ENCODE assay signal across 15 cellular contexts in the genomic region with DNA sequence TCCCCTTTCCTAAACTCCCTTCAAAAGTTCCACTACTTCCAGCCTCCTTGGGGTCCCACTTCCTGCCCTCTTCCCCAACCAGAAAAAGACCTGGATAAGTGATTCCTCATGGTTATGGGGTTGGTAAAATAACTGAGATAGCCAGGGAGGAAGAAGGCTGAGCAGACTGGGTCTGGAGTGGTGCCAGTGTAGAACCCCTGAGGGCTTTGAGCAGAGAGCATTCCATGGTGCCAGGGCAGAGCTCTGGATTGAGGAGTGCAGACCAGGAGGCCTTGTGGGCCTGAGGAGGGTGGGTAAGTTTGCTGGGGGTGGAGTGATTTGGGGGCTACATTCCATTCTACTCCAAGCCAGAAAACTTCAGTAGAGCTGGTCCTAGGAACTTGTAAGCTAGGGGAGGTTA. TPM values are rescaled to one million over a fixed set of nuclear protein-coding genes. Genes with fewer than 3 reads are reported as not detected.
DNase-seq lines count a peak whose midpoint lies in the region; ATAC-seq lines count a peak whose summit lies in the region.
"Had no signal": no experiment of that assay in that cellular context is flagged by ENCODE, and none has a peak within 500 bp of the region (broad histone marks: within the 10 kb centered on the region; RNA-seq: fewer than 3 reads in every experiment).

No MANE protein-coding gene starts in this region.

- H3K4me1 Mint-ChIP-seq in T-helper 17 cell, result peaks cover 9% of the 10 kb centered on the region
- H3K4me1 Mint-ChIP-seq in stimulated activated naive CD8-positive, alpha-beta T cell treated with anti-CD3 and anti-CD28 coated beads, Interleukin-15, amount 100 ng/mL, for 72 hours, result peaks cover 20% of the 10 kb centered on the region

- H3K27me3 Mint-ChIP-seq in T-helper 17 cell, result peaks cover 85% of the 10 kb centered on the region
- H3K27me3 Mint-ChIP-seq in stimulated activated naive CD8-positive, alpha-beta T cell treated with anti-CD3 and anti-CD28 coated beads, Interleukin-15, amount 100 ng/mL, for 72 hours, result peaks cover 83% of the 10 kb centered on the region

- H3K9me3 Mint-ChIP-seq in stimulated activated naive CD8-positive, alpha-beta T cell treated with anti-CD3 and anti-CD28 coated beads, Interleukin-15, amount 100 ng/mL, for 72 hours, result no peaks in the 10 kb centered on the region
- H3K9me3 Mint-ChIP-seq: CD4-positive, alpha-beta T cell; H9 had no signal

- ATAC-seq in T-helper 17 cell, result no peak
- ATAC-seq in stimulated activated naive CD8-positive, alpha-beta T cell treated with anti-CD3 and anti-CD28 coated beads, Interleukin-15, amount 100 ng/mL, for 72 hours, result no peak
- ATAC-seq: A549, GM12878 had no signal

- DNase-seq in EH (ENCODE audit: low read depth) (peak; percentile 61), NCI-H226 (peak; percentile 78), T-helper 17 cell (no peak), foreskin melanocyte (peak; percentile 29), NCI-H446 treated with DMSO at 0.1 percent for 48 hours (lab: John Stamatoyannopoulos, UW) (no peak), H4 (ENCODE audit: low spot score) (no peak)
- DNase-seq in activated T-cell treated with anti-CD3 and anti-CD28 coated beads, Interleukin-2, amount 50 U/mL, for 48 hours, result no peak
- DNase-seq in stimulated activated naive CD8-positive, alpha-beta T cell treated with anti-CD3 and anti-CD28 coated beads, Interleukin-15, amount 100 ng/mL, for 72 hours, result no peak
- DNase-seq: AML-193; Caco-2; CD4-positive, alpha-beta T cell; GOT3; H9 had no signal

- H3K9me3 ChIP-seq in T-helper 17 cell (ENCODE audit: control insufficient read depth, low read length, poor library complexity, severe bottlenecking), result no peaks in the 10 kb centered on the region
- H3K9me3 ChIP-seq: Caco-2 had no signal

- peaks cover 12% of the 10 kb centered on the region for H3K36me3 Mint-ChIP-seq in T-helper 17 cell (ENCODE audit: low read depth)

- H3K27ac Mint-ChIP-seq in T-helper 17 cell, result peak overlapping the region; percentile 63
- H3K27ac Mint-ChIP-seq in stimulated activated naive CD8-positive, alpha-beta T cell treated with anti-CD3 and anti-CD28 coated beads, Interleukin-15, amount 100 ng/mL, for 72 hours, result no peak overlapping the region
- H3K27ac Mint-ChIP-seq: CD4-positive, alpha-beta T cell; H9 had no signal

- H3K4me3 Mint-ChIP-seq in T-helper 17 cell, result no peak overlapping the region
- no peak overlapping the region for H3K4me3 Mint-ChIP-seq in stimulated activated naive CD8-positive, alpha-beta T cell treated with anti-CD3 and anti-CD28 coated beads, Interleukin-15, amount 100 ng/mL, for 72 hours
- H3K4me3 Mint-ChIP-seq: CD4-positive, alpha-beta T cell; H9 had no signal

RNA-seq across cellular contexts. Expression of a gene that starts 9.5 kb away (rescaled TPM):
- total RNA-seq in T-helper 17 cell, result not detected
- total RNA-seq in H4 (2014; rRNA removed; shearing (Covaris generic)), result not detected in 2 replicates
- total RNA-seq: Caco-2; CD4-positive, alpha-beta T cell; GM12878; H9 had no signal

RNA-seq across cellular contexts. Expression of a gene that starts 34.1 kb away (rescaled TPM):
- total RNA-seq in T-helper 17 cell, result 100 to 1,000 TPM; 108 to 134 TPM
- 24.3 and 33.5 TPM in 2 replicates for total RNA-seq in H4 (2014; rRNA removed; shearing (Covaris generic))

Comparison
In these comparisons a context has a peak if more than half of its experiments do, and no peak if none do; other contexts are left out.
1. DNase-seq: peak in EH (single experiment), NCI-H226 (single experiment) and foreskin melanocyte (single experiment); none in T-helper 17 cell (0 of 3), NCI-H446 treated with DMSO at 0.1 percent for 48 hours (single experiment), activated T-cell treated with anti-CD3 and anti-CD28 coated beads, Interleukin-2, amount 50 U/mL, for 48 hours (0 of 2), stimulated activated naive CD8-positive, alpha-beta T cell treated with anti-CD3 and anti-CD28 coated beads, Interleukin-15, amount 100 ng/mL, for 72 hours (0 of 2) and H4 (single experiment).